ENCODE assay signal across 20 cellular contexts in genomic region chrX:101220881-101221280, GRCh38. TPM values are rescaled to one million over a fixed set of nuclear protein-coding genes. Genes with fewer than 3 reads are reported as not detected.
DNase-seq lines count a peak whose midpoint lies in the region; ATAC-seq and TF ChIP-seq lines count a peak whose summit lies in the region.
"Had no signal": no experiment of that assay in that cellular context is flagged by ENCODE, and none has a peak within 500 bp of the region (broad histone marks: within the 10 kb centered on the region; RNA-seq: fewer than 3 reads in every experiment).

No MANE protein-coding gene starts in this region.

- no peaks in the 10 kb centered on the region for H3K9me3 ChIP-seq in OCI-LY1 (ENCODE audit: low read length)
- H3K9me3 ChIP-seq in hepatocyte (ENCODE audit: low read depth): no peaks in the 10 kb centered on the region
- no peaks in the 10 kb centered on the region for H3K9me3 ChIP-seq in skeletal muscle satellite cell (replicated peaks; ENCODE audit: low read length)
- H3K9me3 ChIP-seq: A549, adrenal gland, spleen had no signal

- 60% methylated on average over 4 of the region's 4 CpGs for WGBS in hepatocyte (ENCODE audit: low lambda C conversion rate, missing lambda C conversion rate)

- peak overlapping the region; percentile 45 for H3K4me3 ChIP-seq in OCI-LY1 (ENCODE audit: low read depth, low read length, poor library complexity, severe bottlenecking)
- H3K4me3 ChIP-seq in hepatocyte: no peak overlapping the region
- H3K4me3 ChIP-seq in skeletal muscle satellite cell (ENCODE audit: low read length): peak overlapping the region; percentile 43
- H3K4me3 ChIP-seq: A549, adrenal gland, spleen had no signal

- H3F3A ChIP-seq in OCI-LY1 (ENCODE audit: insufficient read depth, low read length): no peaks in the 10 kb centered on the region

- no peaks in the 10 kb centered on the region for H3K79me2 ChIP-seq in OCI-LY1 (ENCODE audit: insufficient read depth, low read length)
- no peaks in the 10 kb centered on the region for H3K79me2 ChIP-seq in hepatocyte
- H3K79me2 ChIP-seq: parathyroid adenoma had no signal

- H3K9ac ChIP-seq in OCI-LY1 (ENCODE audit: low read length) (peak overlapping the region; percentile 70), skeletal muscle satellite cell (ENCODE audit: low read depth, low read length) (peak overlapping the region; percentile 59)
- H3K9ac ChIP-seq: parathyroid adenoma had no signal

- peak overlapping the region; percentile 98 for H3K27ac ChIP-seq in OCI-LY1 (ENCODE audit: low read depth, low read length, poor library complexity, severe bottlenecking)
- no peak overlapping the region for H3K27ac ChIP-seq in hepatocyte
- H3K27ac ChIP-seq: A549, adrenal gland, parathyroid adenoma, spleen had no signal

- DNase-seq in SHP77 (lab: John Stamatoyannopoulos, UW): peak; percentile 2 to 31
- DNase-seq in SHP77 treated with DMSO at 0.1 percent for 48 hours (lab: John Stamatoyannopoulos, UW): no peak
- no peak for DNase-seq in hepatocyte (ENCODE audit: low spot score)
- DNase-seq in GM03348 (ENCODE audit: low spot score): no peak
- DNase-seq: activated CD4-positive, alpha-beta memory T cell treated with anti-CD3 and anti-CD28 coated beads for 36 hours; adrenal gland; DND-41; H7; KG1; NCI-H1092; NCI-H2171 treated with DMSO at 0.1 percent for 48 hours; spleen had no signal

- H2AFZ ChIP-seq in OCI-LY1 (ENCODE audit: low read length) (no peak overlapping the region), hepatocyte (no peak overlapping the region)
- H2AFZ ChIP-seq: parathyroid adenoma had no signal

- H3K36me3 ChIP-seq in OCI-LY1 (ENCODE audit: insufficient read depth, low read length) (no peaks in the 10 kb centered on the region), hepatocyte (replicated peaks; ENCODE audit: insufficient read depth, low read depth) (no peaks in the 10 kb centered on the region), skeletal muscle satellite cell (ENCODE audit: insufficient read depth, low read length) (no peaks in the 10 kb centered on the region)
- H3K36me3 ChIP-seq: adrenal gland, spleen had no signal

- ATAC-seq in HG03354 (IDR thresholded peaks at IDR 0.05; ENCODE audit: poor library complexity, severe bottlenecking, unreplicated experiment) (no peak), HG02588 (IDR thresholded peaks at IDR 0.05; ENCODE audit: unreplicated experiment) (no peak)
- ATAC-seq: A549; stimulated activated effector memory CD8-positive, alpha-beta T cell treated with anti-CD3 and anti-CD28 coated beads, Interleukin-12 subunit alpha, Interleukin-12 subunit beta, amount 100 ng/mL, for 72 hours had no signal

- H3K4me1 ChIP-seq in OCI-LY1 (ENCODE audit: insufficient read depth, low read length, severe bottlenecking): peaks cover 72% of the 10 kb centered on the region
- H3K4me1 ChIP-seq in hepatocyte (ENCODE audit: insufficient read depth): no peaks in the 10 kb centered on the region
- peaks cover 16% of the 10 kb centered on the region for H3K4me1 ChIP-seq in skeletal muscle satellite cell (ENCODE audit: control insufficient read depth, insufficient read depth, low read length)
- H3K4me1 ChIP-seq: A549, adrenal gland, parathyroid adenoma, spleen had no signal

- H3K4me2 ChIP-seq in OCI-LY1 (ENCODE audit: low read length) (peak overlapping the region; percentile 62), hepatocyte (peak overlapping the region; percentile 46), skeletal muscle satellite cell (ENCODE audit: low read length) (peak overlapping the region; percentile 69)
- H3K4me2 ChIP-seq: A549 had no signal

- TF ChIP-seq CTCF in OCI-LY1 (IDR thresholded peaks at IDR 0.05; ENCODE audit: low read length) (no peak), hepatocyte (IDR thresholded peaks at IDR 0.05; ENCODE audit: poor library complexity) (no peak)

- H3K9me2 ChIP-seq in OCI-LY1 (ENCODE audit: low read depth, low read length): no peaks in the 10 kb centered on the region
- no peaks in the 10 kb centered on the region for H3K9me2 ChIP-seq in hepatocyte (replicated peaks; ENCODE audit: insufficient read depth)

- H4K20me1 ChIP-seq in OCI-LY1 (ENCODE audit: insufficient read depth, low read length) (no peaks in the 10 kb centered on the region), hepatocyte (ENCODE audit: insufficient read depth, poor library complexity, severe bottlenecking) (no peaks in the 10 kb centered on the region)

- no peaks in the 10 kb centered on the region for H3K27me3 ChIP-seq in OCI-LY1 (ENCODE audit: insufficient read depth, low read length)
- H3K27me3 ChIP-seq in hepatocyte: no peaks in the 10 kb centered on the region
- no peaks in the 10 kb centered on the region for H3K27me3 ChIP-seq in skeletal muscle satellite cell (ENCODE audit: control insufficient read depth, insufficient read depth, low read length)

RNA-seq across cellular contexts. Expression of gene DRP2, which starts 1.3 kb away (rescaled TPM):
- total RNA-seq in hepatocyte: 0.40 and 0.84 TPM in 2 replicates
- polyA plus RNA-seq in hepatocyte: 0.11 and 0.22 TPM in 2 replicates
- total RNA-seq in skeletal muscle satellite cell (2012; rRNA removed): 0.66 and 0.76 TPM in 2 replicates
- total RNA-seq: mononuclear cell had no signal

Comparison
In these comparisons a context has a peak if more than half of its experiments do, and no peak if none do; other contexts are left out.
1. DNase-seq: peak in SHP77 (2 of 2); none in SHP77 treated with DMSO at 0.1 percent for 48 hours (single experiment), hepatocyte (single experiment) and GM03348 (single experiment).
2. Peak in every context shown above with its lines, with median percentiles within 50 percentile points of each other: H3K4me2 ChIP-seq.